2 cellular contexts compared by ENCODE assay signal in genomic region chr20:17896247-17896723, GRCh38.
TF ChIP-seq lines count a peak whose summit lies in the region.

No MANE protein-coding gene starts in this region.

TF ChIP-seq in GM23338, 12 proteins besides CTCF, POLR2A, EP300 and RAD21 (continued from another document):
- TF ChIP-seq, protein P1, sequence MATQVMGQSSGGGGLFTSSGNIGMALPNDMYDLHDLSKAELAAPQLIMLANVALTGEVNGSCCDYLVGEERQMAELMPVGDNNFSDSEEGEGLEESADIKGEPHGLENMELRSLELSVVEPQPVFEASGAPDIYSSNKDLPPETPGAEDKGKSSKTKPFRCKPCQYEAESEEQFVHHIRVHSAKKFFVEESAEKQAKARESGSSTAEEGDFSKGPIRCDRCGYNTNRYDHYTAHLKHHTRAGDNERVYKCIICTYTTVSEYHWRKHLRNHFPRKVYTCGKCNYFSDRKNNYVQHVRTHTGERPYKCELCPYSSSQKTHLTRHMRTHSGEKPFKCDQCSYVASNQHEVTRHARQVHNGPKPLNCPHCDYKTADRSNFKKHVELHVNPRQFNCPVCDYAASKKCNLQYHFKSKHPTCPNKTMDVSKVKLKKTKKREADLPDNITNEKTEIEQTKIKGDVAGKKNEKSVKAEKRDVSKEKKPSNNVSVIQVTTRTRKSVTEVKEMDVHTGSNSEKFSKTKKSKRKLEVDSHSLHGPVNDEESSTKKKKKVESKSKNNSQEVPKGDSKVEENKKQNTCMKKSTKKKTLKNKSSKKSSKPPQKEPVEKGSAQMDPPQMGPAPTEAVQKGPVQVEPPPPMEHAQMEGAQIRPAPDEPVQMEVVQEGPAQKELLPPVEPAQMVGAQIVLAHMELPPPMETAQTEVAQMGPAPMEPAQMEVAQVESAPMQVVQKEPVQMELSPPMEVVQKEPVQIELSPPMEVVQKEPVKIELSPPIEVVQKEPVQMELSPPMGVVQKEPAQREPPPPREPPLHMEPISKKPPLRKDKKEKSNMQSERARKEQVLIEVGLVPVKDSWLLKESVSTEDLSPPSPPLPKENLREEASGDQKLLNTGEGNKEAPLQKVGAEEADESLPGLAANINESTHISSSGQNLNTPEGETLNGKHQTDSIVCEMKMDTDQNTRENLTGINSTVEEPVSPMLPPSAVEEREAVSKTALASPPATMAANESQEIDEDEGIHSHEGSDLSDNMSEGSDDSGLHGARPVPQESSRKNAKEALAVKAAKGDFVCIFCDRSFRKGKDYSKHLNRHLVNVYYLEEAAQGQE (IDR thresholded peaks at IDR 0.05; ENCODE audit: unreplicated experiment): no peak
- TF ChIP-seq ZNF462 (CRISPR knock-in tag; IDR thresholded peaks at IDR 0.05): no peak
TF ChIP-seq in GM23338: peak in this region for 0.

TF ChIP-seq in HepG2, 621 proteins besides CTCF, POLR2A, EP300 and RAD21 (continued from another document):
- TF ChIP-seq ZNF670 (CRISPR knock-in tag; IDR thresholded peaks at IDR 0.05; ENCODE audit: borderline replicate concordance): 0 out of 2 replicates have a peak, but pooled peaks have one; percentile 22
- 0 out of 2 replicates have a peak, but pooled peaks have one; percentile 3 for TF ChIP-seq SPEN (CRISPR knock-in tag; IDR thresholded peaks at IDR 0.05; ENCODE audit: low read depth)
- TF ChIP-seq ZNF451 (CRISPR knock-in tag; IDR thresholded peaks at IDR 0.05): no peak
- 0 out of 2 replicates have a peak, but pooled peaks have one; percentile 12 for TF ChIP-seq ZBTB8A (CRISPR knock-in tag; IDR thresholded peaks at IDR 0.05; ENCODE audit: borderline replicate concordance, low read depth)
- TF ChIP-seq BRF2 (CRISPR knock-in tag; IDR thresholded peaks at IDR 0.05): 0 out of 2 replicates have a peak, but pooled peaks have one; percentile 4
- TF ChIP-seq ZSCAN21 (CRISPR knock-in tag; IDR thresholded peaks at IDR 0.05; ENCODE audit: borderline replicate concordance): no peak
- TF ChIP-seq ZNF740 (CRISPR knock-in tag; IDR thresholded peaks at IDR 0.05): 0 out of 2 replicates have a peak, but pooled peaks have one; percentile 10
- peak; percentile 2; the same call in 1 of the 2 replicates for TF ChIP-seq ZNF564 (CRISPR knock-in tag; IDR thresholded peaks at IDR 0.05)
- TF ChIP-seq GMEB2 (CRISPR knock-in tag; IDR thresholded peaks at IDR 0.05; ENCODE audit: low read depth): 0 out of 2 replicates have a peak, but pooled peaks have one; percentile 8
- 0 out of 2 replicates have a peak, but pooled peaks have one; percentile 8 for TF ChIP-seq ARNT2 (CRISPR knock-in tag; IDR thresholded peaks at IDR 0.05; ENCODE audit: low read depth)
- peak; percentile 83 for TF ChIP-seq USF2 (IDR thresholded peaks at IDR 0.05; ENCODE audit: low read depth, low read length)
- peak; percentile 76; the same call in 1 of the 2 replicates for TF ChIP-seq USF2 (CRISPR knock-in tag; IDR thresholded peaks at IDR 0.05; ENCODE audit: borderline replicate concordance)
- no peak for TF ChIP-seq MAZ (IDR thresholded peaks at IDR 0.05; ENCODE audit: borderline replicate concordance, low read depth, low read length)
- TF ChIP-seq MAZ (CRISPR knock-in tag; IDR thresholded peaks at IDR 0.05; ENCODE audit: low read depth): 0 out of 2 replicates have a peak, but pooled peaks have one; percentile 7
- TF ChIP-seq ZNF546 (CRISPR knock-in tag; conservative IDR thresholded peaks at IDR 0.05): no peak
- 0 out of 2 replicates have a peak, but pooled peaks have one; percentile 4 for TF ChIP-seq ZNF589 (CRISPR knock-in tag; conservative IDR thresholded peaks at IDR 0.05)
- TF ChIP-seq JDP2 (CRISPR knock-in tag; IDR thresholded peaks at IDR 0.05; ENCODE audit: borderline replicate concordance): no peak
- TF ChIP-seq DMAP1 (CRISPR knock-in tag; IDR thresholded peaks at IDR 0.05): 0 out of 2 replicates have a peak, but pooled peaks have one; percentile 26
- TF ChIP-seq ZNF343 (CRISPR knock-in tag; IDR thresholded peaks at IDR 0.05): peak; percentile 7; the same call in 1 of the 2 replicates
- TF ChIP-seq, protein P2, sequence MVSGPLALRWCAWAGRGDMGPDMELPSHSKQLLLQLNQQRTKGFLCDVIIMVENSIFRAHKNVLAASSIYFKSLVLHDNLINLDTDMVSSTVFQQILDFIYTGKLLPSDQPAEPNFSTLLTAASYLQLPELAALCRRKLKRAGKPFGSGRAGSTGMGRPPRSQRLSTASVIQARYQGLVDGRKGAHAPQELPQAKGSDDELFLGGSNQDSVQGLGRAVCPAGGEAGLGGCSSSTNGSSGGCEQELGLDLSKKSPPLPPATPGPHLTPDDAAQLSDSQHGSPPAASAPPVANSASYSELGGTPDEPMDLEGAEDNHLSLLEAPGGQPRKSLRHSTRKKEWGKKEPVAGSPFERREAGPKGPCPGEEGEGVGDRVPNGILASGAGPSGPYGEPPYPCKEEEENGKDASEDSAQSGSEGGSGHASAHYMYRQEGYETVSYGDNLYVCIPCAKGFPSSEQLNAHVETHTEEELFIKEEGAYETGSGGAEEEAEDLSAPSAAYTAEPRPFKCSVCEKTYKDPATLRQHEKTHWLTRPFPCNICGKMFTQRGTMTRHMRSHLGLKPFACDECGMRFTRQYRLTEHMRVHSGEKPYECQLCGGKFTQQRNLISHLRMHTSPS (CRISPR knock-in tag; IDR thresholded peaks at IDR 0.05; ENCODE audit: low read depth): no peak
- 0 out of 2 replicates have a peak, but pooled peaks have one; percentile 14 for TF ChIP-seq ZNF331 (CRISPR knock-in tag; IDR thresholded peaks at IDR 0.05)
- TF ChIP-seq MAF1 (CRISPR knock-in tag; IDR thresholded peaks at IDR 0.05; ENCODE audit: borderline replicate concordance): peak; percentile 2; the same call in 1 of the 2 replicates
- no peak for TF ChIP-seq ZNF253 (CRISPR knock-in tag; IDR thresholded peaks at IDR 0.05; ENCODE audit: borderline replicate concordance)
- peak; percentile 7; the same call in 1 of the 2 replicates for TF ChIP-seq ZNF414 (CRISPR knock-in tag; IDR thresholded peaks at IDR 0.05)
- TF ChIP-seq YEATS2 (CRISPR knock-in tag; IDR thresholded peaks at IDR 0.05; ENCODE audit: borderline replicate concordance): peak; percentile 25; the same call in 1 of the 2 replicates
TF ChIP-seq in HepG2: peak in this region for 22.
